ENCODE assay signal across 9 cellular contexts in the genomic region with DNA sequence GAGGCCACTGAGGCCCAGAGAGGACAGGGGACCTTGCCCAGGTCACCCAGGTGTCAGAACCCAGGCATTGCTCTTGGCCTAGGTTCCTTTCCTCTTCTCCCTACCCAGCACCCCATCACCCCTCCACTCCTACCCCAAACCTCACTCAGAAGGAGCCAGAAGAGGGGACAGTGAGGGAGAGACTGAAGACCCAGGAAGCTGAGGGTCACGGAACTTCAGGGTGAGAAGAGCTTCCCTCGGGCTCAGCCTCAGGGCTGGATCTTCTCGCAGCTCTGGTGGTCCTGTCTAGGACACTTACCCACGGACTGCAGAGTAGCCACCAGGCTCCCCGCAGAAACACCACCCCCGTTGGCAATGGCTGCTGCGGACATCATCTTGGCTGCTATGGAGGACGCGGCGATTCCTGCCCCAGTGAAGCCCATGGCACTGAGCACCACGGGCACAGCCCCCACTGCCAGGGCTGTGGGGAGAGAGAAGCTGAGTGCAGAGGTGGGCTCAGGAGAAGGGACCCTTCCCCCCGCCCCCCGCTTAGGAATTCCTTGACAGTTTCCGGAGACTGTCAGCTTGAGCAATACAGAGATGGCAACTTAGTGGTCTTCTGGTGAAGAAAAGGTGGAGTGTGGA. TPM values are rescaled to one million over a fixed set of nuclear protein-coding genes. Genes with fewer than 3 reads are reported as not detected.
DNase-seq lines count a peak whose midpoint lies in the region; ATAC-seq and TF ChIP-seq lines count a peak whose summit lies in the region.
"Had no signal": no experiment of that assay in that cellular context is flagged by ENCODE, and none has a peak within 500 bp of the region (broad histone marks: within the 10 kb centered on the region; RNA-seq: fewer than 3 reads in every experiment).

No MANE protein-coding gene starts in this region.

- H3K4me3 ChIP-seq in BJ (ENCODE audit: low read depth, low read length) (peak overlapping the region; percentile 60), HUES48 (ENCODE audit: low read depth, low read length) (peak overlapping the region; percentile 87)

- H3K4me1 ChIP-seq in HUES48 (ENCODE audit: control insufficient read depth, insufficient read depth, low read length) = peaks cover 9% of the 10 kb centered on the region; the same call in 1 of the 2 replicates

- H3K36me3 Mint-ChIP-seq in central memory CD8-positive, alpha-beta T cell (ENCODE audit: insufficient read depth) = peaks cover 4% of the 10 kb centered on the region
- no peaks in the 10 kb centered on the region for H3K36me3 Mint-ChIP-seq in nephron (ENCODE audit: low read depth)

- peak overlapping the region; percentile 89 for H3K4me3 Mint-ChIP-seq in central memory CD8-positive, alpha-beta T cell
- H3K4me3 Mint-ChIP-seq in nephron = peak overlapping the region; percentile 88 to 89 (median 89)

- TF ChIP-seq CTCF in BJ (IDR thresholded peaks at IDR 0.05; ENCODE audit: insufficient read depth, low read depth, low read length) (no peak), nephron (IDR thresholded peaks at IDR 0.05; ENCODE audit: unreplicated experiment in 3 of 3) (no peak)

- peaks cover 21% of the 10 kb centered on the region for H3K4me1 Mint-ChIP-seq in central memory CD8-positive, alpha-beta T cell
- H3K4me1 Mint-ChIP-seq in nephron = peaks cover 12% of the 10 kb centered on the region

- no peaks in the 10 kb centered on the region for H3K9me3 Mint-ChIP-seq in central memory CD8-positive, alpha-beta T cell
- no peaks in the 10 kb centered on the region for H3K9me3 Mint-ChIP-seq in nephron

- H3K27ac Mint-ChIP-seq in central memory CD8-positive, alpha-beta T cell (ENCODE audit: low read depth) = peak overlapping the region; percentile 89
- H3K27ac Mint-ChIP-seq in nephron = peak overlapping the region; percentile 20 to 78 (median 75)

- CTCF ChIA-PET in BJ (lab: Yijun Ruan, JAX) = interaction anchor here (0.7 to 6.5 kb wide), 7 partner anchors 9 to 189 kb away, joined by 3 to 51 read pairs (median 6); no protein-coding TSS in a partner anchor

- H3K27me3 ChIP-seq in BJ (ENCODE audit: control insufficient read depth, insufficient read depth, low read length) (no peaks in the 10 kb centered on the region), HUES48 (ENCODE audit: control insufficient read depth, insufficient read depth, low read length) (no peaks in the 10 kb centered on the region; the same call in 1 of the 2 replicates)

- H3K27ac ChIP-seq in HUES48 (ENCODE audit: low read depth, low read length) = no peak overlapping the region

- ATAC-seq in central memory CD8-positive, alpha-beta T cell (replicated peaks; ENCODE audit: extremely low read depth, poor library complexity, severe bottlenecking) = no peak
- ATAC-seq in GM21825 (IDR thresholded peaks at IDR 0.05; ENCODE audit: unreplicated experiment) (no peak), GM19452 (IDR thresholded peaks at IDR 0.05; ENCODE audit: unreplicated experiment) (no peak)

- no peak overlapping the region for H3K9ac ChIP-seq in HUES48 (ENCODE audit: low read depth, low read length)

- DNase-seq in BJ (ENCODE audit: low read depth) (no peak), AG08396 (ENCODE audit: low spot score) (no peak), hepatic stellate cell (ENCODE audit: low spot score) (no peak)
- no peak for DNase-seq in central memory CD8-positive, alpha-beta T cell (ENCODE audit: low spot score in 2 of 2)
- DNase-seq: NCI-H1694 had no signal

- H3K36me3 ChIP-seq in BJ (ENCODE audit: control insufficient read depth, insufficient read depth, low read length) = peaks cover 1% of the 10 kb centered on the region
- H3K36me3 ChIP-seq in HUES48 (ENCODE audit: control insufficient read depth, insufficient read depth, low read length) = no peaks in the 10 kb centered on the region

- no peaks in the 10 kb centered on the region for H3K9me3 ChIP-seq in HUES48 (ENCODE audit: control insufficient read depth, insufficient read depth, low read length)

- POLR2A ChIA-PET in BJ (lab: Charles Lee) = no interaction called here

- H3K27me3 Mint-ChIP-seq in central memory CD8-positive, alpha-beta T cell = no peaks in the 10 kb centered on the region
- peaks cover 7% of the 10 kb centered on the region for H3K27me3 Mint-ChIP-seq in nephron (ENCODE audit: low read depth)

RNA-seq across cellular contexts. Expression of gene IFI27L2, which starts 1.1 kb away (rescaled TPM):
- 122 and 201 TPM in 2 replicates for polyA plus RNA-seq in BJ (2011; rRNA removed)
- 27.6 and 37.9 TPM in 2 replicates for polyA minus RNA-seq in BJ (2011; rRNA and poly(A)+ RNA removed)

RNA-seq across cellular contexts. Expression of gene IFI27, which starts 17.8 kb away (rescaled TPM):
- polyA plus RNA-seq in BJ (2011; rRNA removed) = 4.1 and 6.5 TPM in 2 replicates
- 2.1 and 2.7 TPM in 2 replicates for polyA minus RNA-seq in BJ (2011; rRNA and poly(A)+ RNA removed)

RNA-seq across cellular contexts. Expression of gene PPP4R4, which starts 45.8 kb away (rescaled TPM):
- 0.37 and 0.39 TPM in 2 replicates for polyA plus RNA-seq in BJ (2011; rRNA removed)
- 0.57 and 0.85 TPM in 2 replicates for polyA minus RNA-seq in BJ (2011; rRNA and poly(A)+ RNA removed)

RNA-seq across cellular contexts. Expression of gene IFI27L1, which starts 47.2 kb away (rescaled TPM):
- 16.6 and 18.6 TPM in 2 replicates for polyA plus RNA-seq in BJ (2011; rRNA removed)
- polyA minus RNA-seq in BJ (2011; rRNA and poly(A)+ RNA removed) = 4.1 and 4.6 TPM in 2 replicates

RNA-seq across cellular contexts. Expression of gene DDX24, which starts 47.3 kb away (rescaled TPM):
- polyA plus RNA-seq in BJ (2011; rRNA removed) = 147 and 167 TPM in 2 replicates
- 57.5 and 92.1 TPM in 2 replicates for polyA minus RNA-seq in BJ (2011; rRNA and poly(A)+ RNA removed)
